1 cellular context compared by ENCODE assay signal in the genomic region with DNA sequence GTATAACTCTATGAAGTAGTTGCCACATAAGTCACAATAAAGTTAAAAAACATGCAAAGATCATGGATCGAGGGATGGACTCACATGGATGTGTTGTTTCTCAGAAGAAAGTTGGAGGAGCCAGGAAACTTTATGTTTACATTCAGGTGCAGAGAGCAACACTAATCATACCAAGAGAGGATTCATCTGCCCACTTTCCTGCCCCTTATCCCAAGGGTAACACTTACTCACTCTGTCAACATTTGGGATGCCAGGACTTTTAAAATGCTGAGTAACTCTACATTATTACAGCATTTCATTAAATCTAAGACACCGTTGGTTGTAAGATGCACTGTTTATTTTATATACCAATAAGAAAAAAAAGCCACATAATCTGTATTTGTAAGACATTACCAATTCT.
TF ChIP-seq lines count a peak whose summit lies in the region.

No MANE protein-coding gene starts in this region.

TF ChIP-seq in SK-N-SH treated with all-trans-retinoic acid at 6 μM for 48 hours, 23 proteins besides CTCF, POLR2A, EP300 and RAD21 (continued from another document):
- no peak for TF ChIP-seq ESRRG (CRISPR knock-in tag; IDR thresholded peaks at IDR 0.05)
